11 cellular contexts compared by ENCODE assay signal in genomic region chr5:73093943-73094342, GRCh38. TPM values are rescaled to one million over a fixed set of nuclear protein-coding genes. Genes with fewer than 3 reads are reported as not detected.
DNase-seq lines count a peak whose midpoint lies in the region; ATAC-seq and TF ChIP-seq lines count a peak whose summit lies in the region.
"Had no signal": no experiment of that assay in that cellular context is flagged by ENCODE, and none has a peak within 500 bp of the region (broad histone marks: within the 10 kb centered on the region; RNA-seq: fewer than 3 reads in every experiment).

No MANE protein-coding gene starts in this region.

- DNase-seq in GM04503 (ENCODE audit: low read depth) (peak; percentile 35), NB4 (ENCODE audit: low read depth) (peak; percentile 18), cardiac fibroblast (ENCODE audit: low read depth in 2 of 2) (peak; percentile 31 to 85), myocyte (ENCODE audit: low read depth) (peak; percentile 69), NCI-H1436 treated with DMSO at 0.1 percent for 48 hours (lab: John Stamatoyannopoulos, UW) (no peak), cerebellum (ENCODE audit: low spot score) (no peak)
- DNase-seq: activated gamma-delta T cell, esophagus squamous epithelium, GDM1, NCI-H748 treated with DMSO at 0.1 percent for 48 hours had no signal

- no peak for TF ChIP-seq POLR2A in NB4 (IDR thresholded peaks at IDR 0.05; ENCODE audit: extremely low read depth, insufficient read length)

- no peak for ATAC-seq in HG03469 (IDR thresholded peaks at IDR 0.05; ENCODE audit: unreplicated experiment)

- no peak overlapping the region for H3K4me3 ChIP-seq in NB4 (ENCODE audit: low read depth, low read length)
- H3K4me3 ChIP-seq in cardiac fibroblast (replicated peaks in 1 of 2; ENCODE audit: low read depth in 2 of 2, low read length in 2 of 2), result no peak overlapping the region
- H3K4me3 ChIP-seq: esophagus squamous epithelium had no signal

- TF ChIP-seq CTCF in NB4 (IDR thresholded peaks at IDR 0.05; ENCODE audit: low read depth, low read length) (no peak), cardiac fibroblast (IDR thresholded peaks at IDR 0.05; ENCODE audit: low read depth, low read length) (no peak)

RNA-seq across cellular contexts. Expression of gene TMEM171, which starts 26.4 kb away (rescaled TPM):
- total RNA-seq in myocyte, result 10.4 and 22.6 TPM in 2 replicates
- polyA plus RNA-seq in myocyte (2012), result 5.6 TPM
- total RNA-seq in cerebellum, result 0.27 TPM

Comparison
In these comparisons a context has a peak if more than half of its experiments do, and no peak if none do; other contexts are left out.
1. DNase-seq: peak in GM04503 (single experiment), NB4 (single experiment), cardiac fibroblast (2 of 2) and myocyte (single experiment); none in NCI-H1436 treated with DMSO at 0.1 percent for 48 hours (single experiment) and cerebellum (single experiment).